1 cellular context compared by ENCODE assay signal in the genomic region with DNA sequence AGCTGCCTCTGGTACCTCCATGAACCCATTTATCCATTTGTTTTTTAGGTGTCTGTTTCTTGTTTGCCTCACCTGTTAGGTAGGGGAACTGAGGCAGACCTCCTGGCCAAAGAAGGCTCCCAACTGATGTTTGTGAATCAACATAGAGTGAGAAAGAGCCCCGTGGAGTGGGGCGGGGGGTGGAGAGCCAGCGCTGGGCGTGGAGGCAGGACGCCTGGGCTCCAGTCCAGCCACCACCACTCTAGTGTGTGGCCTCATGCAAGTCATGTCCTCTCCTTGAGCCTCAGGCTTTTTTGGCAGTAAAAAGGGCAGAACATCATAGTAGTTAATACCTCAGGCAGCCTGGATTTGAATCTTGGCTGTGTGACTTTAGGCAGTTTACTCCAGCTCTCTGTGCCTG.
TF ChIP-seq lines count a peak whose summit lies in the region.

No MANE protein-coding gene starts in this region.

TF ChIP-seq in IMR-90, 13 proteins besides CTCF, POLR2A, EP300 and RAD21 (continued from another document):
- TF ChIP-seq, protein P1, sequence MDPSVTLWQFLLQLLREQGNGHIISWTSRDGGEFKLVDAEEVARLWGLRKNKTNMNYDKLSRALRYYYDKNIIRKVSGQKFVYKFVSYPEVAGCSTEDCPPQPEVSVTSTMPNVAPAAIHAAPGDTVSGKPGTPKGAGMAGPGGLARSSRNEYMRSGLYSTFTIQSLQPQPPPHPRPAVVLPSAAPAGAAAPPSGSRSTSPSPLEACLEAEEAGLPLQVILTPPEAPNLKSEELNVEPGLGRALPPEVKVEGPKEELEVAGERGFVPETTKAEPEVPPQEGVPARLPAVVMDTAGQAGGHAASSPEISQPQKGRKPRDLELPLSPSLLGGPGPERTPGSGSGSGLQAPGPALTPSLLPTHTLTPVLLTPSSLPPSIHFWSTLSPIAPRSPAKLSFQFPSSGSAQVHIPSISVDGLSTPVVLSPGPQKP (IDR thresholded peaks at IDR 0.05; ENCODE audit: borderline replicate concordance, low read depth, low read length): no peak
- TF ChIP-seq RCOR1 (IDR thresholded peaks at IDR 0.05; ENCODE audit: insufficient replicate concordance, low read length): no peak
- no peak for TF ChIP-seq SMC3 (IDR thresholded peaks at IDR 0.05; ENCODE audit: low read depth, low read length)
- TF ChIP-seq FOS (IDR thresholded peaks at IDR 0.05; ENCODE audit: low read depth, low read length): no peak
- TF ChIP-seq MAFK (IDR thresholded peaks at IDR 0.05; ENCODE audit: low read depth, low read length): no peak
- TF ChIP-seq, protein P2, sequence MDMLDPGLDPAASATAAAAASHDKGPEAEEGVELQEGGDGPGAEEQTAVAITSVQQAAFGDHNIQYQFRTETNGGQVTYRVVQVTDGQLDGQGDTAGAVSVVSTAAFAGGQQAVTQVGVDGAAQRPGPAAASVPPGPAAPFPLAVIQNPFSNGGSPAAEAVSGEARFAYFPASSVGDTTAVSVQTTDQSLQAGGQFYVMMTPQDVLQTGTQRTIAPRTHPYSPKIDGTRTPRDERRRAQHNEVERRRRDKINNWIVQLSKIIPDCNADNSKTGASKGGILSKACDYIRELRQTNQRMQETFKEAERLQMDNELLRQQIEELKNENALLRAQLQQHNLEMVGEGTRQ (IDR thresholded peaks at IDR 0.05; ENCODE audit: low read depth, low read length): no peak
